In the genomic region with DNA sequence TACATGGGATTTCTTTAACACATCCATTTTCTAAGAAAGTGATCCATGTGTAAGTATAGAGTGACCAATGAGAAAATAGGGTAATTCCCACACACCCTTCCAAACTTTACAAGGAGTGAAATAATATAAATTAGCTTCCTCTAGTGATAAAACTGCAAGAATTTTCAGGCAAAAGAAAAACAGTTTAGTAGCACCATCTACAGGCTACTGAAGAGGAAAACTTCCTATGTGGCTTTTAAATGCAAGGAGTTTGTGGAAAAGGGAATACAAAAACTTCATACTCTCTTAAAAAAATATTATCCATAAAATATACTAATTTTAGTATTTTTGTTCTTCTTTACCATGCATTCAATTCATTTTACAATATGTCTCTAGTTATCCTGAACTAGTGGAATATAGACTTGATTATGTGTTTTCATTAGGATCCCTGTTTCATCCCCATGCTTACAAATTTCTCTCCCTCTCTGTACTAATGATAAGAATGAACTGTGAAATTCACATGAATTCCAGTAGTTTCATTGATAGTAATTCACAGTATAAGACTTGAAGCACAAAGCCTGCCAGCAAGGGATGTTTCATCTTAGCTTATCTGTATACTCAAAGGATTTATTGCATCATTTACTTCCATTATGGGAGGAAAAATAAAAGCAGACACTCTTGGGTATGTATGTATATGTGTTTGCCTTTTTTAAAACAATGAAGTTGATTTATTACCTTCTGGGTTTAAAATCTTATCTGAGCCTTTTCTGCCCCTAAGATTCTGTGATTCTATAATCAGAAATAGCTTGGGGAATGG, we compare ENCODE assay signal across 8 cellular contexts.
DNase-seq lines count a peak whose midpoint lies in the region; ATAC-seq and TF ChIP-seq lines count a peak whose summit lies in the region.

No MANE protein-coding gene starts in this region.

- no peak overlapping the region for H3K4me3 Mint-ChIP-seq in stimulated activated memory B cell treated with anti-CD40 and anti-IgM and Interleukin-4, amounts not matched to agents 10 μg/mL and 1 μg/mL and 100 μg/mL, for 72 hours

- no peak overlapping the region for H3K4me3 ChIP-seq in fibroblast of lung (replicated peaks in 1 of 4; ENCODE audit: control extremely low read depth in 1 of 4, insufficient read depth in 1 of 4, low read depth in 3 of 4, low read length in 4 of 4)
- H3K4me3 ChIP-seq in retinal pigment epithelial cell (ENCODE audit: low read length): no peak overlapping the region

- H3K27ac Mint-ChIP-seq in stimulated activated memory B cell treated with anti-CD40 and anti-IgM and Interleukin-4, amounts not matched to agents 10 μg/mL and 1 μg/mL and 100 μg/mL, for 72 hours: no peak overlapping the region

- ATAC-seq in stimulated activated memory B cell treated with anti-CD40 and anti-IgM and Interleukin-4, amounts not matched to agents 10 μg/mL and 1 μg/mL and 100 μg/mL, for 72 hours: no peak

- TF ChIP-seq CTCF in fibroblast of lung (conservative IDR thresholded peaks at IDR 0.05 in 1 of 2, IDR thresholded peaks at IDR 0.05 in 1 of 2; ENCODE audit: low read depth in 1 of 2, low read length in 2 of 2) (peak; percentile 13 to 45), retinal pigment epithelial cell (conservative IDR thresholded peaks at IDR 0.05; ENCODE audit: low read depth, low read length) (peak; percentile 52)

- no peaks in the 10 kb centered on the region for H3K4me1 ChIP-seq in fibroblast of lung (ENCODE audit: control insufficient read depth, extremely low read depth, insufficient read depth, low read length)

- no peak overlapping the region for H3K9ac ChIP-seq in fibroblast of lung (ENCODE audit: insufficient read depth, low read length)

- H3K9me3 Mint-ChIP-seq in stimulated activated memory B cell treated with anti-CD40 and anti-IgM and Interleukin-4, amounts not matched to agents 10 μg/mL and 1 μg/mL and 100 μg/mL, for 72 hours: no peaks in the 10 kb centered on the region

- H3K79me2 ChIP-seq in fibroblast of lung (ENCODE audit: control insufficient read depth, insufficient read depth, low read length): no peaks in the 10 kb centered on the region

- H2AFZ ChIP-seq in fibroblast of lung (ENCODE audit: low read length): no peak overlapping the region

- no peaks in the 10 kb centered on the region for H4K20me1 ChIP-seq in fibroblast of lung (ENCODE audit: control insufficient read depth, extremely low read depth, insufficient read depth, low read length)

- no peak overlapping the region for H3K27ac ChIP-seq in fibroblast of lung (ENCODE audit: insufficient read depth, low read length)

- DNase-seq in NCI-H1105 treated with DMSO at 0.1 percent for 48 hours (lab: John Stamatoyannopoulos, UW): peak; percentile 32
- DNase-seq in NCI-H1105 (lab: John Stamatoyannopoulos, UW): no peak
- peak; percentile 63 for DNase-seq in NCI-H69 (lab: John Stamatoyannopoulos, UW)
- peak; percentile 33 to 59 for DNase-seq in fibroblast of lung (ENCODE audit: low read depth in 2 of 2)
- DNase-seq in retinal pigment epithelial cell (ENCODE audit: low read depth): no peak
- DNase-seq in posterior cingulate gyrus: no peak
- DNase-seq in NCI-H128 (lab: John Stamatoyannopoulos, UW; ENCODE audit: unreplicated experiment): no peak

- intact Hi-C loops in posterior cingulate gyrus (cut with DNase I): loop anchor here (5.0 to 10.0 kb wide), 2 partner anchors 109 to 456 kb away; no protein-coding TSS in a partner anchor

- H3K4me2 ChIP-seq in fibroblast of lung (ENCODE audit: extremely low read depth, insufficient read depth, low read length): no peak overlapping the region

- H3K27me3 Mint-ChIP-seq in stimulated activated memory B cell treated with anti-CD40 and anti-IgM and Interleukin-4, amounts not matched to agents 10 μg/mL and 1 μg/mL and 100 μg/mL, for 72 hours: no peaks in the 10 kb centered on the region

- peaks cover 7% of the 10 kb centered on the region for H3K4me1 Mint-ChIP-seq in stimulated activated memory B cell treated with anti-CD40 and anti-IgM and Interleukin-4, amounts not matched to agents 10 μg/mL and 1 μg/mL and 100 μg/mL, for 72 hours

- H3K27me3 ChIP-seq in fibroblast of lung (ENCODE audit: control insufficient read depth, insufficient read depth, low read length): no peaks in the 10 kb centered on the region

- no peaks in the 10 kb centered on the region for H3K9me3 ChIP-seq in fibroblast of lung (ENCODE audit: control insufficient read depth, insufficient read depth, low read depth, low read length)

- H3K36me3 Mint-ChIP-seq in stimulated activated memory B cell treated with anti-CD40 and anti-IgM and Interleukin-4, amounts not matched to agents 10 μg/mL and 1 μg/mL and 100 μg/mL, for 72 hours: no peaks in the 10 kb centered on the region

- no peaks in the 10 kb centered on the region for H3K36me3 ChIP-seq in fibroblast of lung (ENCODE audit: control insufficient read depth, insufficient read depth, low read length)

Comparison
In these comparisons a context has a peak if more than half of its experiments do, and no peak if none do; other contexts are left out.
1. DNase-seq: peak in NCI-H1105 treated with DMSO at 0.1 percent for 48 hours (single experiment), NCI-H69 (single experiment) and fibroblast of lung (2 of 2); none in NCI-H1105 (single experiment), retinal pigment epithelial cell (single experiment), posterior cingulate gyrus (0 of 10) and NCI-H128 (single experiment).